Comparison of ENCODE assay signal across 1 cellular context in genomic region chr17:57862410-57862989, GRCh38.
TF ChIP-seq lines count a peak whose summit lies in the region.

No MANE protein-coding gene starts in this region.

TF ChIP-seq in HepG2, 621 proteins besides CTCF, POLR2A, EP300 and RAD21 (continued from another document and continues in another):
- TF ChIP-seq SIN3A (IDR thresholded peaks at IDR 0.05; ENCODE audit: borderline replicate concordance, low read depth, low read length) (0 out of 2 replicates have a peak, but pooled peaks have one; percentile 46), ATF7-NPFF (CRISPR knock-in tag; IDR thresholded peaks at IDR 0.05; ENCODE audit: low read depth) (0 out of 2 replicates have a peak, but pooled peaks have one; percentile 7), ZNF121 (CRISPR knock-in tag; IDR thresholded peaks at IDR 0.05) (peak; percentile 83), ZNF773 (CRISPR knock-in tag; IDR thresholded peaks at IDR 0.05; ENCODE audit: borderline replicate concordance) (no peak), ZNF567 (CRISPR knock-in tag; IDR thresholded peaks at IDR 0.05; ENCODE audit: borderline replicate concordance) (no peak), ZNF784 (CRISPR knock-in tag; IDR thresholded peaks at IDR 0.05; ENCODE audit: borderline replicate concordance) (0 out of 2 replicates have a peak, but pooled peaks have one; percentile 3), PLRG1 (conservative IDR thresholded peaks at IDR 0.05) (no peak), ZFP91 (CRISPR knock-in tag; IDR thresholded peaks at IDR 0.05; ENCODE audit: borderline replicate concordance) (no peak; the same call in 1 of the 2 replicates), PRMT3 (CRISPR knock-in tag; IDR thresholded peaks at IDR 0.05; ENCODE audit: borderline replicate concordance, low read depth) (0 out of 2 replicates have a peak, but pooled peaks have one; percentile 43), MAFF (IDR thresholded peaks at IDR 0.05; ENCODE audit: low read depth, low read length) (no peak), TBL1XR1 (IDR thresholded peaks at IDR 0.05; ENCODE audit: borderline replicate concordance, low read length, partially characterized antibody) (peak; percentile 46), ZBTB39 (CRISPR knock-in tag; IDR thresholded peaks at IDR 0.05) (no peak), TCF12 (IDR thresholded peaks at IDR 0.05) (no peak), TCF12 (CRISPR knock-in tag; IDR thresholded peaks at IDR 0.05) (peak; percentile 68; the same call in 1 of the 2 replicates), YY1 (IDR thresholded peaks at IDR 0.05; ENCODE audit: insufficient read depth, insufficient replicate concordance, low read depth, low read length) (no peak), ZNF256 (CRISPR knock-in tag; conservative IDR thresholded peaks at IDR 0.05) (no peak), RBM39 (IDR thresholded peaks at IDR 0.05; ENCODE audit: low read depth, low read length, poor library complexity, severe bottlenecking) (peak; percentile 42), SRF (IDR thresholded peaks at IDR 0.05; ENCODE audit: low read depth, low read length) (no peak), ZNF558 (CRISPR knock-in tag; IDR thresholded peaks at IDR 0.05; ENCODE audit: borderline replicate concordance) (no peak), DBP (CRISPR knock-in tag; IDR thresholded peaks at IDR 0.05; ENCODE audit: not compliant biosample characterization) (no peak), KIAA2018 (CRISPR knock-in tag; IDR thresholded peaks at IDR 0.05; ENCODE audit: borderline replicate concordance) (0 out of 2 replicates have a peak, but pooled peaks have one; percentile 49), TSC22D2 (CRISPR knock-in tag; IDR thresholded peaks at IDR 0.05; ENCODE audit: borderline replicate concordance) (0 out of 2 replicates have a peak, but pooled peaks have one; percentile 15), ZNF782 (CRISPR knock-in tag; IDR thresholded peaks at IDR 0.05; ENCODE audit: borderline replicate concordance) (no peak), ZFP82 (CRISPR knock-in tag; IDR thresholded peaks at IDR 0.05; ENCODE audit: borderline replicate concordance) (no peak), KMT2B (CRISPR knock-in tag; IDR thresholded peaks at IDR 0.05) (no peak), ZFP62 (CRISPR knock-in tag; IDR thresholded peaks at IDR 0.05) (no peak), RFXANK (CRISPR knock-in tag; IDR thresholded peaks at IDR 0.05) (no peak), ZNF629 (CRISPR knock-in tag; conservative IDR thresholded peaks at IDR 0.05) (no peak), GTF2F1 (IDR thresholded peaks at IDR 0.05; ENCODE audit: low read length) (no peak), SNAPC5 (CRISPR knock-in tag; IDR thresholded peaks at IDR 0.05; ENCODE audit: borderline replicate concordance) (no peak), ZNF878 (CRISPR knock-in tag; IDR thresholded peaks at IDR 0.05) (0 out of 2 replicates have a peak, but pooled peaks have one; percentile 30), TGIF2 (CRISPR knock-in tag; IDR thresholded peaks at IDR 0.05) (0 out of 2 replicates have a peak, but pooled peaks have one; percentile 17), HIVEP1 (CRISPR knock-in tag; IDR thresholded peaks at IDR 0.05) (no peak; the same call in 1 of the 2 replicates), KLF12 (CRISPR knock-in tag; IDR thresholded peaks at IDR 0.05; ENCODE audit: borderline replicate concordance) (peak; percentile 23; the same call in 1 of the 2 replicates), ATRX (CRISPR knock-in tag; IDR thresholded peaks at IDR 0.05; ENCODE audit: borderline replicate concordance) (no peak), ZBTB26 (CRISPR knock-in tag; IDR thresholded peaks at IDR 0.05; ENCODE audit: borderline replicate concordance) (no peak), AFF4 (CRISPR knock-in tag; IDR thresholded peaks at IDR 0.05) (no peak), ZNF264 (CRISPR knock-in tag; IDR thresholded peaks at IDR 0.05) (no peak), BRD4 (CRISPR knock-in tag; IDR thresholded peaks at IDR 0.05) (no peak), ZNF674 (CRISPR knock-in tag; IDR thresholded peaks at IDR 0.05; ENCODE audit: low read depth) (no peak), CHD2 (IDR thresholded peaks at IDR 0.05; ENCODE audit: low read depth, low read length) (no peak), MATR3 (CRISPR knock-in tag; IDR thresholded peaks at IDR 0.05) (0 out of 2 replicates have a peak, but pooled peaks have one; percentile 74)
